In the genomic region with DNA sequence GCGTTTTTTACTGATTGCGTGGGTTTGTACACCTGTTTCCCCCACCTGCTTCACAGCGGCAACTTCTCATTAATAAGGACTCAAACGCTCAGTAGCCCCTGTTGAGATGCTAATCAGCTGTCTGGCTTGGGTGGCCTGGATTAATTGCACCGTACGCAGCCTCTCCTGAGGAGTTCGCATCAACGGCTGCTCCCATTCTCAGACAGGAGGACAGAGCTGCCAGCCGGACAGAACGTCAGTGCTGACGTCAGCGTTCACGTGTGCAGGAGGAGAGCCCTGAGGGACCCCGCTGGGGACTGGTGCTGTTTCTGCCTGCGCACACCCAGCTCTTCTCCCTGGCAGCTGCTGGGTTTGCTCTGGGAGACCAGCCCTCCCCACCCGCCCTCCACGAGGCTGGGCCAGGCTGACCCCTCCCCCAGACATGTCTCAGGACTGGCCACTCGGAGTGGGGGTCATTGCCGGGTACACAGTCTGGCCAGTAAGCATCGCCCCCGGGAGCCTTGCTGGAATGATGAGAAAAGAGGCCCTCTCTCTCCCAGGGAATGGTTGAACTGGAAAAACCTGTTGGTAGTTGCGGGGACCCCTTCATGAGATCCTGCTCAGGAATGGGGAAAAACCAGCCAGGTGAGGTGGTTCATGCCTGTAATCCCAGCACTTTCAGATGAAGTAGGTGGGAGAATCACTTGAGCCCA, we compare ENCODE assay signal across 8 cellular contexts. TPM values are rescaled to one million over a fixed set of nuclear protein-coding genes. Genes with fewer than 3 reads are reported as not detected.
DNase-seq lines count a peak whose midpoint lies in the region; TF ChIP-seq lines count a peak whose summit lies in the region.

No MANE protein-coding gene starts in this region.

- H3K4me3 ChIP-seq in AG04449 (ENCODE audit: low read depth, low read length) (peak overlapping the region; percentile 23), parathyroid adenoma (ENCODE audit: low read depth, low read length) (peak overlapping the region; percentile 41)

- no peaks in the 10 kb centered on the region for H3K79me2 ChIP-seq in parathyroid adenoma

- H3K9me3 Mint-ChIP-seq in activated naive CD8-positive, alpha-beta T cell (ENCODE audit: low read depth) = no peaks in the 10 kb centered on the region

- H3K27me3 Mint-ChIP-seq in activated naive CD8-positive, alpha-beta T cell = peaks cover 2% of the 10 kb centered on the region

- DNase-seq in AG04449 (ENCODE audit: low read depth, low spot score) = no peak
- DNase-seq in M059J (ENCODE audit: low read depth) = peak; percentile 61
- DNase-seq in head of caudate nucleus = peak; percentile 60 to 88 (median 77)
- no peak for DNase-seq in 8988T
- DNase-seq in epidermal melanocyte (ENCODE audit: insufficient read length, low spot score) = no peak
- DNase-seq in activated T-cell treated with anti-CD3 and anti-CD28 coated beads for 4 hours = no peak

- no peaks in the 10 kb centered on the region for H3K27me3 ChIP-seq in parathyroid adenoma (ENCODE audit: control insufficient read depth, insufficient read depth, low read length)

- H3K36me3 ChIP-seq in parathyroid adenoma (ENCODE audit: control insufficient read depth, insufficient read depth, low read length) = no peaks in the 10 kb centered on the region

- POLR2A ChIA-PET in AG04449 (lab: Yijun Ruan, JAX) = no interaction called here

- peak overlapping the region; percentile 66 for H3K4me3 Mint-ChIP-seq in activated naive CD8-positive, alpha-beta T cell

- peak overlapping the region; percentile 68 for H3K4me2 ChIP-seq in parathyroid adenoma (ENCODE audit: low read length)

- H3K4me1 ChIP-seq in parathyroid adenoma = no peaks in the 10 kb centered on the region

- H3K9ac ChIP-seq in parathyroid adenoma = no peak overlapping the region

- peaks cover 8% of the 10 kb centered on the region for H3K4me1 Mint-ChIP-seq in activated naive CD8-positive, alpha-beta T cell (ENCODE audit: low read depth)

- intact Hi-C loops in head of caudate nucleus (cut with DNase I) = no loop called here

- H2AFZ ChIP-seq in parathyroid adenoma = peak overlapping the region; percentile 87

- peak overlapping the region; percentile 43 for H3K27ac ChIP-seq in parathyroid adenoma

- H3K36me3 Mint-ChIP-seq in activated naive CD8-positive, alpha-beta T cell = no peaks in the 10 kb centered on the region

- TF ChIP-seq CTCF in AG04449 (IDR thresholded peaks at IDR 0.05; ENCODE audit: insufficient read depth, low read length, missing control alignments) (no peak), parathyroid adenoma (IDR thresholded peaks at IDR 0.05) (no peak)

- CTCF ChIA-PET in AG04449 (lab: Yijun Ruan, JAX) = no interaction called here

- no peaks in the 10 kb centered on the region for H3K9me3 ChIP-seq in parathyroid adenoma (ENCODE audit: control insufficient read depth, low read length)

- no peak overlapping the region for H3K27ac Mint-ChIP-seq in activated naive CD8-positive, alpha-beta T cell

RNA-seq across cellular contexts. Expression of gene BANP, which starts 5.7 kb away (rescaled TPM):
- 14.6 and 17.3 TPM in 2 replicates for total RNA-seq in M059J (2014; rRNA removed; shearing (Covaris generic))

RNA-seq across cellular contexts. Expression of gene CA5A, which starts 9.2 kb away (rescaled TPM):
- not detected in 2 replicates for total RNA-seq in M059J (2014; rRNA removed; shearing (Covaris generic))

Comparison
In these comparisons a context has a peak if more than half of its experiments do, and no peak if none do; other contexts are left out.
1. DNase-seq: peak in M059J (single experiment) and head of caudate nucleus (42 of 42); none in AG04449 (single experiment), 8988T (single experiment), epidermal melanocyte (single experiment) and activated T-cell treated with anti-CD3 and anti-CD28 coated beads for 4 hours (single experiment).